In genomic region chr4:86400216-86400615, GRCh38 we compare ENCODE assay signal across 20 cellular contexts. TPM values are rescaled to one million over a fixed set of nuclear protein-coding genes. Genes with fewer than 3 reads are reported as not detected.
A peak's percentile ranks its signal among the peaks of the same experiment; 100 is the strongest.
DNase-seq lines count a peak whose midpoint lies in the region; ATAC-seq, FAIRE-seq and TF ChIP-seq lines count a peak whose summit lies in the region.
"Had no signal": no experiment of that assay in that cellular context is flagged by ENCODE, and none has a peak within 500 bp of the region (broad histone marks: within the 10 kb centered on the region; RNA-seq: fewer than 3 reads in every experiment).

No MANE protein-coding gene starts in this region.

- ATAC-seq in HepG2 (no peak), right lobe of liver (no peak)
- ATAC-seq: GM12878, Right ventricle myocardium inferior had no signal

- H3K27ac ChIP-seq in HepG2 (ENCODE audit: extremely low read length, insufficient read depth, low read length): no peak overlapping the region
- H3K27ac ChIP-seq in right lobe of liver: no peak overlapping the region
- H3K27ac ChIP-seq: Peyer's patch, SK-N-MC had no signal

- 22% methylated on average over 4 of the region's 4 CpGs for WGBS in HepG2 (ENCODE audit: low lambda C conversion rate)
- 49% methylated on average over 4 of the region's 4 CpGs for WGBS in right lobe of liver (ENCODE audit: insufficient coverage, low coverage, low lambda C conversion rate, missing lambda C conversion rate)

- H3K27me3 ChIP-seq in HepG2 (ENCODE audit: control insufficient read depth in 1 of 2, insufficient read depth in 2 of 2, low read length in 2 of 2) (no peaks in the 10 kb centered on the region), right lobe of liver (no peaks in the 10 kb centered on the region), skeletal muscle satellite cell (ENCODE audit: control insufficient read depth, insufficient read depth, low read length) (no peaks in the 10 kb centered on the region)
- H3K27me3 ChIP-seq: Peyer's patch had no signal

- CTCF ChIA-PET in HepG2 (lab: Yijun Ruan, JAX; ENCODE audit: low intra/inter-chr PET ratio, low total read pairs): no interaction called here

- POLR2A ChIA-PET in HepG2 (lab: Yijun Ruan, JAX): no interaction called here

- in situ Hi-C loops in HepG2 (cut with HindIII; ENCODE audit: extremely low pct_ligation_motif_present, low pct_unique_long_range_greater_than_20kb): no loop called here

- H3K36me3 ChIP-seq in HepG2 (replicated peaks in 1 of 2; ENCODE audit: control insufficient read depth in 1 of 2, insufficient read depth in 2 of 2, low read length in 2 of 2) (no peaks in the 10 kb centered on the region), right lobe of liver (no peaks in the 10 kb centered on the region), skeletal muscle satellite cell (ENCODE audit: insufficient read depth, low read length) (no peaks in the 10 kb centered on the region)
- H3K36me3 ChIP-seq: Peyer's patch had no signal

- no TSS peak for BruUV-seq in HepG2 (replicated peaks; lab: Mats Ljungman, UMichigan)

- no peak for DNase-seq in HepG2 (ENCODE audit: low spot score)
- DNase-seq in right lobe of liver: no peak
- peak; percentile 64 for DNase-seq in choroid plexus epithelial cell (ENCODE audit: low read depth)
- peak; percentile 18 for DNase-seq in fibroblast of pulmonary artery (ENCODE audit: low read depth)
- no peak for DNase-seq in NCI-H1930 (lab: John Stamatoyannopoulos, UW)
- no peak for DNase-seq in NCI-H774 (lab: John Stamatoyannopoulos, UW)
- no peak for DNase-seq in HT-29 (ENCODE audit: low spot score)
- DNase-seq: C1 segment of cervical spinal cord, DND-41, GOT3, Kasumi-1, NCI-H1105 treated with DMSO at 0.1 percent for 48 hours, NCI-H1694 treated with DMSO at 0.1 percent for 48 hours, Peyer's patch had no signal

- TF ChIP-seq CTCF in HepG2 (CRISPR knock-in tag; IDR thresholded peaks at IDR 0.05) (no peak), right lobe of liver (IDR thresholded peaks at IDR 0.05) (no peak), choroid plexus epithelial cell (conservative IDR thresholded peaks at IDR 0.05; ENCODE audit: low read depth, low read length) (no peak), fibroblast of pulmonary artery (IDR thresholded peaks at IDR 0.05; ENCODE audit: low read length, missing control alignments) (no peak)

- no peak for FAIRE-seq in HepG2 (lab: Jason Lieb, UNC)
- FAIRE-seq: A204.1, GM12878, GM18507 had no signal

- no peaks in the 10 kb centered on the region for H3K9me3 ChIP-seq in HepG2 (ENCODE audit: low read length)
- H3K9me3 ChIP-seq in right lobe of liver: no peaks in the 10 kb centered on the region
- H3K9me3 ChIP-seq in skeletal muscle satellite cell (replicated peaks; ENCODE audit: low read length): no peaks in the 10 kb centered on the region
- H3K9me3 ChIP-seq: Peyer's patch had no signal

- H2AFZ ChIP-seq in HepG2 (ENCODE audit: low read length): no peak overlapping the region

- H3K79me2 ChIP-seq in HepG2 (ENCODE audit: insufficient read depth, low read length): no peaks in the 10 kb centered on the region

- H3K9ac ChIP-seq in HepG2 (ENCODE audit: insufficient read depth, low read depth, low read length) (no peak overlapping the region), skeletal muscle satellite cell (ENCODE audit: low read depth, low read length) (no peak overlapping the region)

- H3K4me3 ChIP-seq in HepG2 (replicated peaks in 1 of 3; ENCODE audit: insufficient read depth in 1 of 3, low read depth in 2 of 3, low read length in 3 of 3) (no peak overlapping the region), right lobe of liver (no peak overlapping the region), choroid plexus epithelial cell (ENCODE audit: low read depth, low read length) (no peak overlapping the region), fibroblast of pulmonary artery (replicated peaks; ENCODE audit: low read depth, low read length) (no peak overlapping the region), skeletal muscle satellite cell (ENCODE audit: low read length) (no peak overlapping the region)
- H3K4me3 ChIP-seq: GM12878, Peyer's patch, SK-N-MC had no signal

- no peaks in the 10 kb centered on the region for H3K4me1 ChIP-seq in HepG2 (ENCODE audit: insufficient read depth, low read length)
- H3K4me1 ChIP-seq in right lobe of liver: no peaks in the 10 kb centered on the region
- no peaks in the 10 kb centered on the region for H3K4me1 ChIP-seq in skeletal muscle satellite cell (ENCODE audit: control insufficient read depth, insufficient read depth, low read length)
- H3K4me1 ChIP-seq: Peyer's patch had no signal

- TF ChIP-seq EP300 in HepG2 (IDR thresholded peaks at IDR 0.05; ENCODE audit: low read depth in 2 of 2, low read length in 2 of 2) (no peak), HepG2 (CRISPR knock-in tag; IDR thresholded peaks at IDR 0.05; ENCODE audit: borderline replicate concordance) (no peak)

- H3K4me2 ChIP-seq in HepG2 (ENCODE audit: low read depth, low read length) (no peak overlapping the region), skeletal muscle satellite cell (ENCODE audit: low read length) (peak overlapping the region; percentile 5)

- TF ChIP-seq RAD21 in HepG2 (CRISPR knock-in tag; IDR thresholded peaks at IDR 0.05): no peak

- intact Hi-C loops in HepG2 (cut with micrococcal nuclease; ENCODE audit: unreplicated experiment) (no loop called here), right lobe of liver (cut with DNase I) (no loop called here)

- no peaks in the 10 kb centered on the region for H4K20me1 ChIP-seq in HepG2 (ENCODE audit: insufficient read depth, low read length)

- TF ChIP-seq POLR2A in HepG2 (IDR thresholded peaks at IDR 0.05; ENCODE audit: insufficient read depth in 1 of 2, low read depth in 2 of 2, low read length in 2 of 2) (no peak), right lobe of liver (IDR thresholded peaks at IDR 0.05) (no peak)

TF ChIP-seq in HepG2, 621 proteins besides CTCF, POLR2A, EP300 and RAD21:
- TF ChIP-seq CREB1 (IDR thresholded peaks at IDR 0.05) (peak; percentile 51; the same call in 1 of the 2 replicates), CREB1 (CRISPR knock-in tag; IDR thresholded peaks at IDR 0.05) (no peak), BCL3 (CRISPR knock-in tag; IDR thresholded peaks at IDR 0.05) (no peak), GATA4 (IDR thresholded peaks at IDR 0.05; ENCODE audit: borderline replicate concordance, low read depth) (no peak), MTERF4 (CRISPR knock-in tag; IDR thresholded peaks at IDR 0.05) (no peak), SP140L (CRISPR knock-in tag; IDR thresholded peaks at IDR 0.05; ENCODE audit: borderline replicate concordance) (no peak)

RNA-seq across cellular contexts. Expression of gene MAPK10, which starts 40.4 kb away (rescaled TPM):
- not detected in 2 replicates for total RNA-seq in HepG2 (2016; rRNA removed; fragmentation: Illumina TruSeq; extraction: Trizol)
- not detected in 2 replicates for total RNA-seq in HepG2 (2016; cell fraction: cytosol; rRNA removed; fragmentation: Illumina TruSeq; extraction: Trizol; ENCODE audit: low read depth)
- total RNA-seq in HepG2 (2016; cell fraction: insoluble cytoplasmic fraction; rRNA removed; fragmentation: Illumina TruSeq; extraction: Trizol): not detected in 2 replicates
- not detected in 2 replicates for total RNA-seq in HepG2 (2016; cell fraction: membrane; rRNA removed; fragmentation: Illumina TruSeq; extraction: Trizol)
- total RNA-seq in HepG2 (2016; cell fraction: nucleus; rRNA removed; fragmentation: Illumina TruSeq; extraction: Trizol): not detected in 2 replicates
- not detected in 2 replicates for polyA plus RNA-seq in HepG2 (2011; rRNA removed)
- polyA plus RNA-seq in HepG2 (2011; cell fraction: cytosol; rRNA removed): not detected in 2 replicates
- polyA plus RNA-seq in HepG2 (2011; cell fraction: nucleus; rRNA removed): not detected in 2 replicates
- polyA plus RNA-seq in HepG2 (2012): not detected in 2 replicates
- polyA plus RNA-seq in HepG2 (2016; cell fraction: cytosol; fragmentation: Illumina TruSeq; extraction: Trizol; ENCODE audit: low read depth): 0.14 TPM in 1 of 2 replicates, not detected in the other
- polyA plus RNA-seq in HepG2 (2016; cell fraction: insoluble cytoplasmic fraction; fragmentation: Illumina TruSeq; extraction: Trizol; ENCODE audit: low read depth): not detected in 2 replicates
- not detected in 2 replicates for polyA plus RNA-seq in HepG2 (2016; cell fraction: membrane; fragmentation: Illumina TruSeq; extraction: Trizol; ENCODE audit: low read depth)
- polyA plus RNA-seq in HepG2 (2016; cell fraction: nucleus; fragmentation: Illumina TruSeq; extraction: Trizol; ENCODE audit: insufficient read depth, low read depth): not detected in 2 replicates
- 1.7 TPM in 1 of 2 replicates, not detected in the other for polyA minus RNA-seq in HepG2 (2011; rRNA and poly(A)+ RNA removed; ENCODE audit: low replicate concordance)
- not detected in 2 replicates for polyA minus RNA-seq in HepG2 (2011; cell fraction: cytosol; rRNA and poly(A)+ RNA removed)
- polyA minus RNA-seq in HepG2 (2011; cell fraction: nucleus; rRNA and poly(A)+ RNA removed): not detected in 2 replicates
- 1 to 10 TPM in 4 of 6 experiments, under 1 TPM in 2; 0.74 to 1.9 (median 1.6) TPM for total RNA-seq in right lobe of liver
- total RNA-seq in skeletal muscle satellite cell (2012; rRNA removed): 1.8 and 2.0 TPM in 2 replicates
- total RNA-seq in HT-29 (2014; rRNA removed; shearing (Covaris generic)): 0.51 and 0.94 TPM in 2 replicates

Comparison
In these comparisons a context has a peak if more than half of its experiments do, and no peak if none do; other contexts are left out.
1. DNase-seq: peak in choroid plexus epithelial cell (single experiment) and fibroblast of pulmonary artery (single experiment); none in HepG2 (single experiment), right lobe of liver (0 of 3), NCI-H1930 (0 of 2), NCI-H774 (single experiment) and HT-29 (single experiment).